ENCODE assay signal across 23 cellular contexts in the genomic region with DNA sequence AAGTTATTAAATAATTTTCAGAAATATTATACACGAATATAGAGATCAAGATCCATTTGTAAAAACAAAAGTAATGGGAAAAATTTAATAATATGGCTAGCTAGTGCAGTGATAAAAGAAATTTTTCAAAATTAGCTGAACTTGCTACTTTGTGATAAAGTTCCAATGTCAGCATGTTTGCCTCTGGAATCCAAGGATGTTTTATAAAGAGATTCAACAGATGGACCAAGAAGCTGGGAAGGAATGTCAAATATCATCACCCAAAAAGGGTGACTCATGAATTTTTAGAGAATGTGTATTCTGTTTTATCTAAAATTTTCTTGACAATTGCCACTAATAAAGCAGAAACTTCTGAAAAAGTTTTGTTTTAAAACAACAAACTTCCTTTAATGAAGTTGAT.
A peak's percentile ranks its signal among the peaks of the same experiment; 100 is the strongest.
DNase-seq lines count a peak whose midpoint lies in the region; ATAC-seq, FAIRE-seq and TF ChIP-seq lines count a peak whose summit lies in the region.
"Had no signal": no experiment of that assay in that cellular context is flagged by ENCODE, and none has a peak within 500 bp of the region (broad histone marks: within the 10 kb centered on the region; RNA-seq: fewer than 3 reads in every experiment).

No MANE protein-coding gene starts in this region.

- no peak for TF ChIP-seq POLR2A in A549 (IDR thresholded peaks at IDR 0.05; ENCODE audit: low read length)
- TF ChIP-seq POLR2A in esophagus muscularis mucosa (IDR thresholded peaks at IDR 0.05; ENCODE audit: low read depth) = no peak

- CTCF ChIA-PET in A549 (lab: Yijun Ruan, JAX) = no interaction called here

- H3K4me1 ChIP-seq in A549 (no peaks in the 10 kb centered on the region), esophagus muscularis mucosa (no peaks in the 10 kb centered on the region)
- H3K4me1 ChIP-seq: BLaER1 treated with 17β-estradiol and CSF1 and Interleukin-3, amounts not matched to agents 10 nM and 100 nM; HAP-1 had no signal

- ATAC-seq in A549 = no peak

- H3K36me3 ChIP-seq in esophagus muscularis mucosa = no peaks in the 10 kb centered on the region
- H3K36me3 ChIP-seq: BLaER1 treated with 17β-estradiol and CSF1 and Interleukin-3, amounts not matched to agents 10 nM and 100 nM; HAP-1; MG63 had no signal

- POLR2A ChIA-PET in A549 (lab: Yijun Ruan, JAX) = no interaction called here

- intact Hi-C loops in esophagus muscularis mucosa (cut with DNase I) = no loop called here

- no peak overlapping the region for H3K4me2 ChIP-seq in A549
- H3K4me2 ChIP-seq: BLaER1 treated with 17β-estradiol and CSF1 and Interleukin-3, amounts not matched to agents 10 nM and 100 nM had no signal

- no peaks in the 10 kb centered on the region for H3K9me3 ChIP-seq in A549
- peaks cover 0 to 19% (median 4%) of the 10 kb centered on the region in 4 donors for H3K9me3 ChIP-seq in esophagus muscularis mucosa
- H3K9me3 ChIP-seq: HAP-1, MG63 had no signal

- no peak for TF ChIP-seq RAD21 in A549 (conservative IDR thresholded peaks at IDR 0.05 in 1 of 2, IDR thresholded peaks at IDR 0.05 in 1 of 2)

- WGBS in A549 (ENCODE audit: missing lambda C conversion rate) = 8% methylated on average over 1 of the region's 1 CpG
- WGBS in esophagus muscularis mucosa = 87% methylated on average over 1 of the region's 1 CpG

- FAIRE-seq in A549 (lab: Jason Lieb, UNC) = no peak
- FAIRE-seq in endometrium (lab: Jason Lieb, UNC) = peak; percentile 87
- FAIRE-seq: A204.1, GM12891 had no signal

- no peaks in the 10 kb centered on the region for H3K27me3 ChIP-seq in esophagus muscularis mucosa
- H3K27me3 ChIP-seq: BLaER1 treated with 17β-estradiol and CSF1 and Interleukin-3, amounts not matched to agents 10 nM and 100 nM; MG63 had no signal

- H3K27ac ChIP-seq in A549 = no peak overlapping the region
- H3K27ac ChIP-seq in esophagus muscularis mucosa (replicated peaks in 1 of 4) = no peak overlapping the region
- H3K27ac ChIP-seq: BLaER1 treated with 17β-estradiol and CSF1 and Interleukin-3, amounts not matched to agents 10 nM and 100 nM; HL-60 had no signal

- TF ChIP-seq EP300 in A549 (IDR thresholded peaks at IDR 0.05) (no peak), esophagus muscularis mucosa (IDR thresholded peaks at IDR 0.05) (no peak)

- H3K4me3 ChIP-seq in A549 (no peak overlapping the region), esophagus muscularis mucosa (no peak overlapping the region)
- H3K4me3 ChIP-seq: BLaER1 treated with 17β-estradiol and CSF1 and Interleukin-3, amounts not matched to agents 10 nM and 100 nM; HAP-1; MG63 had no signal

- TF ChIP-seq CTCF in A549 (IDR thresholded peaks at IDR 0.05) = no peak
- no peak for TF ChIP-seq CTCF in esophagus muscularis mucosa (IDR thresholded peaks at IDR 0.05)

- DNase-seq in A549 (ENCODE audit: low read depth in 1 of 2, low spot score in 1 of 2) = no peak
- DNase-seq in LHCN-M2 (ENCODE audit: low read depth) = peak; percentile 51
- peak; percentile 33 for DNase-seq in myocyte (ENCODE audit: low read depth)
- no peak for DNase-seq in activated CD8-positive, alpha-beta memory T cell treated with anti-CD3 and anti-CD28 coated beads, Interleukin-2, amount 50 U/mL, for 4 hours
- DNase-seq in esophagus muscularis mucosa (ENCODE audit: extremely low spot score) = no peak
- no peak for DNase-seq in COLO829 (ENCODE audit: low spot score)
- DNase-seq: AML-193; CD4-positive, alpha-beta T cell; COR-L47; GF-D8; GOT3; MG63; NCI-H1105 treated with DMSO at 0.1 percent for 48 hours; NCI-H2029; NCI-H526 treated with DMSO at 0.1 percent for 48 hours; Right ventricle myocardium superior; RPMI8226 had no signal

TF ChIP-seq in A549, 52 proteins besides CTCF, POLR2A, EP300 and RAD21:
- TF ChIP-seq HOXA7 (CRISPR knock-in tag; IDR thresholded peaks at IDR 0.05) (no peak), FOSL2 (IDR thresholded peaks at IDR 0.05) (no peak), FOSL2 (CRISPR knock-in tag; IDR thresholded peaks at IDR 0.05) (0 out of 2 replicates have a peak, but pooled peaks have one; percentile 17)

Comparison
In these comparisons a context has a peak if more than half of its experiments do, and no peak if none do; other contexts are left out.
1. DNase-seq: peak in LHCN-M2 (single experiment) and myocyte (single experiment); none in A549 (0 of 2), activated CD8-positive, alpha-beta memory T cell treated with anti-CD3 and anti-CD28 coated beads, Interleukin-2, amount 50 U/mL, for 4 hours (single experiment), esophagus muscularis mucosa (single experiment) and COLO829 (single experiment).